Comparison of ENCODE assay signal across 23 cellular contexts in the genomic region with DNA sequence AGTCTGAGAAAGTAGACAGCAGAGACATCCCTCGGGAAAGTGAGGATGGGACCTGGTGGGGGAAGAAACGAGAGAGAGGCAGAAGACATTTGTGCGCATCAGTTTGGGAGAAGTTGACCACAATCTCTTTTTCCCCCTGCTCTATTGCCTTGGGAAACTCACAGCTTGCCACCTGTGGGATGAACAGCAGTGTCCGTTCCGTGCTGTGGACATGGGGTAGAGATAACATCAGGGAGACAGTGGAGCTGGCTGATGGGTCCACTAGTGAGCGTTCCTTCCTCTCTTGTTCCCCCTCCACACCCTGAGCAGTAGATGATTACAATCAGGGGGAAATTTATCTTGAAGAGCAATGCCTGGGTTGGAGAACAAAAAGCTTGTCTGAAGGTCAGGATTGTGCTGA.
"Had no signal": no experiment of that assay in that cellular context is flagged by ENCODE, and none has a peak within 500 bp of the region (broad histone marks: within the 10 kb centered on the region; RNA-seq: fewer than 3 reads in every experiment).

No MANE protein-coding gene starts in this region.

- H3K4me3 ChIP-seq: coronary artery, dorsolateral prefrontal cortex, esophagus squamous epithelium, gastrocnemius medialis, heart right ventricle, left lung, lower lobe of right lung, mucosa of descending colon had no signal

- H3K36me3 ChIP-seq: esophagus squamous epithelium, gastrocnemius medialis, heart right ventricle, left lung, lower lobe of right lung had no signal

- H3K27ac ChIP-seq: coronary artery, dorsolateral prefrontal cortex, esophagus squamous epithelium, gastrocnemius medialis, heart right ventricle, left lung, lower lobe of right lung had no signal

- H3K4me1 ChIP-seq: esophagus squamous epithelium, gastrocnemius medialis, left lung, lower lobe of right lung had no signal

- DNase-seq: dermis blood vessel endothelial cell; effector CD4-positive, alpha-beta T cell; effector memory CD4-positive, alpha-beta T cell; esophagus squamous epithelium; foreskin fibroblast; foreskin melanocyte; gastrocnemius medialis; glutamatergic neuron; head of caudate nucleus; heart right ventricle; left cardiac atrium; left lung; left ventricle myocardium superior; lower lobe of right lung; mesenchymal stem cell; mucosa of descending colon; naive B cell had no signal

- H3K9me3 ChIP-seq: esophagus squamous epithelium, gastrocnemius medialis, heart right ventricle, left lung, lower lobe of right lung, mucosa of descending colon had no signal

- ATAC-seq: gastrocnemius medialis, heart right ventricle, left cardiac atrium, left lung, left ventricle myocardium superior, lower lobe of right lung, mucosa of descending colon had no signal

- FAIRE-seq: colon, endothelial cell of umbilical vein, islet of Langerhans, keratinocyte had no signal
